1 cellular context compared by ENCODE assay signal in genomic region chrX:19332983-19333382, GRCh38.
TF ChIP-seq lines count a peak whose summit lies in the region.

No MANE protein-coding gene starts in this region.

TF ChIP-seq in IMR-90, 13 proteins besides CTCF, POLR2A, EP300 and RAD21 (continued from another document):
- TF ChIP-seq USF2 (IDR thresholded peaks at IDR 0.05; ENCODE audit: low read depth, low read length) (no peak), BHLHE40 (IDR thresholded peaks at IDR 0.05; ENCODE audit: low read depth, low read length) (no peak), NFE2L2 (IDR thresholded peaks at IDR 0.05; ENCODE audit: low read depth, low read length) (no peak), SMC3 (IDR thresholded peaks at IDR 0.05; ENCODE audit: low read depth, low read length) (no peak), CEBPB (IDR thresholded peaks at IDR 0.05; ENCODE audit: low read depth, low read length) (no peak), FOS (IDR thresholded peaks at IDR 0.05; ENCODE audit: low read depth, low read length) (no peak), RFX5 (IDR thresholded peaks at IDR 0.05; ENCODE audit: low read depth, low read length) (no peak), ELK1 (IDR thresholded peaks at IDR 0.05; ENCODE audit: borderline replicate concordance, low read depth, low read length) (no peak), CHD1 (IDR thresholded peaks at IDR 0.05; ENCODE audit: low read depth, low read length) (no peak), RCOR1 (IDR thresholded peaks at IDR 0.05; ENCODE audit: insufficient replicate concordance, low read length) (no peak)
